Comparison of ENCODE assay signal across 26 cellular contexts in the genomic region with DNA sequence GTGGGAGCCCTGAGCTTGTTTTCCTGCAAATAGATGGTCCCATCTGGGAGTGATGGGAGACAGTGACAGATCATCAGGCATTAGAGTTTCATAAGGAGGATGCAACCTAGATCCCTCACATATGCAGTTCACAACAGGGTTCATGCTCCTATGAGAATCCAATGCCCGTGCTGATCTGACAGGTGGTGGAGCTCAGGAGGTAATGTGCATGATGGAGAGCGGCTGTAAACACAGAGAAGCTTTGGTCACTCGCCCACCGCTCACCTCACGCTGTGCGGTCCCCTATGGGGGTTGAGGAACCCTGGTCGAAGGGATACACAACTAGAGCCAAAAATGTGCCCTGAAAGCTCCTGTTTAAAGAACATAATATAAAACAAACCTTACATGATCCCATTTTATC.
"Had no signal": no experiment of that assay in that cellular context is flagged by ENCODE, and none has a peak within 500 bp of the region (broad histone marks: within the 10 kb centered on the region; RNA-seq: fewer than 3 reads in every experiment).

No MANE protein-coding gene starts in this region.

- FAIRE-seq: colon, endometrium, endothelial cell of umbilical vein, frontal cortex had no signal

- H3K4me1 ChIP-seq: colonic mucosa, esophagus muscularis mucosa, foreskin keratinocyte, gastrocnemius medialis, gastroesophageal sphincter, heart left ventricle, heart right ventricle had no signal

- DNase-seq: colonic mucosa; cortex of kidney; dermis blood vessel endothelial cell; dorsolateral prefrontal cortex; effector CD4-positive, alpha-beta T cell; effector CD8-positive, alpha-beta T cell; effector memory CD4-positive, alpha-beta T cell; effector memory CD8-positive, alpha-beta T cell; endodermal cell; erythroblast; esophagus squamous epithelium; foreskin keratinocyte; foreskin melanocyte; gastrocnemius medialis; glutamatergic neuron; head of caudate nucleus; heart left ventricle; heart right ventricle had no signal

- H3K27me3 ChIP-seq: colonic mucosa, dorsolateral prefrontal cortex, esophagus muscularis mucosa, esophagus squamous epithelium, gastrocnemius medialis, gastroesophageal sphincter, heart left ventricle had no signal

- H3K4me3 ChIP-seq: colonic mucosa, coronary artery, dorsolateral prefrontal cortex, esophagus muscularis mucosa, esophagus squamous epithelium, gastrocnemius medialis, gastroesophageal sphincter, heart left ventricle, heart right ventricle had no signal

- H3K27ac ChIP-seq: colonic mucosa, coronary artery, dorsolateral prefrontal cortex, epithelial cell of prostate, esophagus muscularis mucosa, esophagus squamous epithelium, foreskin keratinocyte, gastrocnemius medialis, gastroesophageal sphincter, heart left ventricle, heart right ventricle had no signal

- H3K36me3 ChIP-seq: colonic mucosa, esophagus muscularis mucosa, esophagus squamous epithelium, gastrocnemius medialis, gastroesophageal sphincter, heart left ventricle, heart right ventricle had no signal

- H3K9me3 ChIP-seq: colonic mucosa, esophagus muscularis mucosa, esophagus squamous epithelium, gastrocnemius medialis, gastroesophageal sphincter, heart left ventricle, heart right ventricle had no signal
